32 cellular contexts compared by ENCODE assay signal in genomic region chr20:17712708-17713107, GRCh38. TPM values are rescaled to one million over a fixed set of nuclear protein-coding genes. Genes with fewer than 3 reads are reported as not detected.
"Had no signal": no experiment of that assay in that cellular context is flagged by ENCODE, and none has a peak within 500 bp of the region (broad histone marks: within the 10 kb centered on the region; RNA-seq: fewer than 3 reads in every experiment).

No MANE protein-coding gene starts in this region.

- DNase-seq: activated CD4-positive, alpha-beta T cell treated with anti-CD3 and anti-CD28 coated beads for 48 hours; activated CD4-positive, alpha-beta T cell treated with anti-CD3 and anti-CD28 coated beads, Interleukin-2, amount 50 U/mL, for 4 hours; activated CD4-positive, CD25-positive, alpha-beta regulatory T cell treated with anti-CD3 and anti-CD28 coated beads, Interleukin-2, amount 50 U/mL, for 72 hours; activated CD8-positive, alpha-beta memory T cell treated with anti-CD3 and anti-CD28 coated beads, Interleukin-2, amount 50 U/mL, for 48 hours; activated CD8-positive, alpha-beta T cell treated with anti-CD3 and anti-CD28 coated beads, Interleukin-2, amount 10 ng/mL, durations not matched to agents 7 days and 5 days; activated effector memory CD4-positive, alpha-beta T cell treated with Interleukin-2 at 50 U/mL for 16 hours; activated naive CD4-positive, alpha-beta T cell; activated T-cell treated with anti-CD3 and anti-CD28 coated beads, Interleukin-2, amount 50 U/mL, for 1 hour; anterior cingulate cortex; central memory CD4-positive, alpha-beta T cell; NCI-H1092; NCI-H1417; NCI-H1694; NCI-H2029; NCI-H2107; NCI-H2171 treated with DMSO at 0.1 percent for 48 hours; NCI-H226; NCI-H526; NCI-H774; Right ventricle myocardium superior had no signal

- H3K4me1 Mint-ChIP-seq: activated naive CD4-positive, alpha-beta T cell treated with anti-CD3 and anti-CD28 coated beads, Interleukin-2, amount 50 U/mL, for 24 hours had no signal

- H3K27ac Mint-ChIP-seq: activated CD8-positive, alpha-beta T cell treated with anti-CD3 and anti-CD28 coated beads, Interleukin-2, amount 10 ng/mL, durations not matched to agents 7 days and 5 days; activated naive CD4-positive, alpha-beta T cell treated with anti-CD3 and anti-CD28 coated beads, Interleukin-2, amount 50 U/mL, for 24 hours; activated T-helper 1 cell treated with anti-CD3 and anti-CD28 coated beads, Interleukin-12 subunit alpha, Interleukin-12 subunit beta, Interleukin-2, Interleukin-4 antibody, amounts not matched to agents 30 ng/mL and 10 ng/mL and 1 ng/mL, durations not matched to agents 14 hours and 24 hours and 36 hours; T-helper 1 cell treated with Interleukin-12 subunit alpha and Interleukin-12 subunit beta and Interleukin-4 antibody, amounts not matched to agents 30 μg/mL and 1 μg/mL, for 36 hours; WTC11 had no signal

- ATAC-seq: activated CD8-positive, alpha-beta T cell treated with anti-CD3 and anti-CD28 coated beads, Interleukin-2, amount 10 ng/mL, durations not matched to agents 7 days and 5 days; Panc1; WTC11 had no signal

- H3K4me2 ChIP-seq: KMS-11 had no signal

- H3K36me3 Mint-ChIP-seq: activated naive CD4-positive, alpha-beta T cell treated with anti-CD3 and anti-CD28 coated beads, Interleukin-2, amount 50 U/mL, for 24 hours; WTC11 had no signal

- H3K9me3 Mint-ChIP-seq: activated naive CD4-positive, alpha-beta T cell treated with anti-CD3 and anti-CD28 coated beads, Interleukin-2, amount 50 U/mL, for 24 hours; activated T-helper 1 cell treated with anti-CD3 and anti-CD28 coated beads, Interleukin-12 subunit alpha, Interleukin-12 subunit beta, Interleukin-2, Interleukin-4 antibody, amounts not matched to agents 30 ng/mL and 10 ng/mL and 1 ng/mL, durations not matched to agents 14 hours and 24 hours and 36 hours; T-helper 1 cell treated with Interleukin-12 subunit alpha and Interleukin-12 subunit beta and Interleukin-4 antibody, amounts not matched to agents 30 μg/mL and 1 μg/mL, for 36 hours; WTC11 had no signal

- H3K27ac ChIP-seq: KMS-11, RWPE1 had no signal

- H3K9ac ChIP-seq: KMS-11 had no signal

- H3K4me3 Mint-ChIP-seq: activated CD8-positive, alpha-beta T cell treated with anti-CD3 and anti-CD28 coated beads, Interleukin-2, amount 10 ng/mL, durations not matched to agents 7 days and 5 days; activated naive CD4-positive, alpha-beta T cell treated with anti-CD3 and anti-CD28 coated beads, Interleukin-2, amount 50 U/mL, for 24 hours; activated T-helper 1 cell treated with anti-CD3 and anti-CD28 coated beads, Interleukin-12 subunit alpha, Interleukin-12 subunit beta, Interleukin-2, Interleukin-4 antibody, amounts not matched to agents 30 ng/mL and 10 ng/mL and 1 ng/mL, durations not matched to agents 14 hours and 24 hours and 36 hours; T-helper 1 cell treated with Interleukin-12 subunit alpha and Interleukin-12 subunit beta and Interleukin-4 antibody, amounts not matched to agents 30 μg/mL and 1 μg/mL, for 36 hours; WTC11 had no signal

RNA-seq across cellular contexts. Expression of gene BANF2, which starts 12.9 kb away (rescaled TPM):
- total RNA-seq: activated CD8-positive, alpha-beta T cell treated with anti-CD3 and anti-CD28 coated beads, Interleukin-2, amount 10 ng/mL, durations not matched to agents 7 days and 5 days; activated T-helper 1 cell treated with anti-CD3 and anti-CD28 coated beads, Interleukin-12 subunit alpha, Interleukin-12 subunit beta, Interleukin-2, Interleukin-4 antibody, amounts not matched to agents 30 ng/mL and 10 ng/mL and 1 ng/mL, durations not matched to agents 14 hours and 24 hours and 36 hours; bronchial epithelial cell; MCF 10A; NCI-H460; OCI-LY7; Right ventricle myocardium superior; SK-MEL-5; WTC11 had no signal
